Comparison of ENCODE assay signal across 8 cellular contexts in genomic region chr10:118754556-118755423, GRCh38. TPM values are rescaled to one million over a fixed set of nuclear protein-coding genes. Genes with fewer than 3 reads are reported as not detected.
DNase-seq lines count a peak whose midpoint lies in the region; ATAC-seq, FAIRE-seq and TF ChIP-seq lines count a peak whose summit lies in the region.

Gene CACUL1 (minus strand): TSS chr10:118754970. CDS start chr10:118754762, 208 bp downstream.

- peak; percentile 100 for DNase-seq in EL
- peak; percentile 88 for DNase-seq in H54 (ENCODE audit: insufficient read length, low spot score)
- DNase-seq in activated T-helper 9 cell treated with anti-CD3 and anti-CD28 coated beads, Interleukin-2, amount 50 U/mL, for 16 hours (ENCODE audit: low read depth): peak; percentile 100
- DNase-seq in fibroblast of pulmonary artery (ENCODE audit: low read depth): peak; percentile 100
- peak; percentile 100 for DNase-seq in natural killer cell treated with Interleukin-12 subunit alpha and Interleukin-12 subunit beta and Interleukin-15 and Interleukin-18, amount 100 ng/mL, for 72 hours (ENCODE audit: low spot score)
- DNase-seq in stimulated activated naive CD8-positive, alpha-beta T cell treated with anti-CD3 and anti-CD28 coated beads, Interleukin-15, Interleukin-2, amounts not matched to agents 100 U/mL and 50 U/mL, for 24 hours: peak; percentile 99

- H3K9me3 ChIP-seq in Loucy (ENCODE audit: insufficient read depth, low read depth, low read length): no peaks in the 10 kb centered on the region

- H2AFZ ChIP-seq in Loucy (ENCODE audit: low read length): peak within 1 kb of the TSS; percentile 80

- H3K4me1 ChIP-seq in Loucy (ENCODE audit: insufficient read depth, low read length, poor library complexity, severe bottlenecking): peaks cover 36% of the 10 kb centered on the region

- H3K4me3 Mint-ChIP-seq in natural killer cell treated with Interleukin-12 subunit alpha and Interleukin-12 subunit beta and Interleukin-15 and Interleukin-18, amount 100 ng/mL, for 72 hours: peak within 1 kb of the TSS; percentile 81

- H3K27ac Mint-ChIP-seq in natural killer cell treated with Interleukin-12 subunit alpha and Interleukin-12 subunit beta and Interleukin-15 and Interleukin-18, amount 100 ng/mL, for 72 hours: peak within 1 kb of the TSS; percentile 73 to 89

- H3K9me3 Mint-ChIP-seq in natural killer cell treated with Interleukin-12 subunit alpha and Interleukin-12 subunit beta and Interleukin-15 and Interleukin-18, amount 100 ng/mL, for 72 hours: no peaks in the 10 kb centered on the region

- H3K27me3 Mint-ChIP-seq in natural killer cell treated with Interleukin-12 subunit alpha and Interleukin-12 subunit beta and Interleukin-15 and Interleukin-18, amount 100 ng/mL, for 72 hours: peaks cover 6 to 9% of the 10 kb centered on the region in 2 donors

- peak; percentile 99 to 100 for ATAC-seq in natural killer cell treated with Interleukin-12 subunit alpha and Interleukin-12 subunit beta and Interleukin-15 and Interleukin-18, amount 100 ng/mL, for 72 hours
- ATAC-seq in stimulated activated naive CD8-positive, alpha-beta T cell treated with anti-CD3 and anti-CD28 coated beads, Interleukin-15, Interleukin-2, amounts not matched to agents 100 U/mL and 50 U/mL, for 24 hours: peak; percentile 98

- peaks cover 26% of the 10 kb centered on the region in 2 donors for H3K4me1 Mint-ChIP-seq in natural killer cell treated with Interleukin-12 subunit alpha and Interleukin-12 subunit beta and Interleukin-15 and Interleukin-18, amount 100 ng/mL, for 72 hours (ENCODE audit: low read depth in 2 of 2)

- peak within 1 kb of the TSS; percentile 93 for H3K4me3 ChIP-seq in Loucy (ENCODE audit: low read length, poor library complexity, severe bottlenecking)
- peak within 1 kb of the TSS; percentile 95 for H3K4me3 ChIP-seq in fibroblast of pulmonary artery (replicated peaks; ENCODE audit: low read depth, low read length)

- H3F3A ChIP-seq in Loucy (ENCODE audit: low read depth): no peaks in the 10 kb centered on the region

- no peak for TF ChIP-seq CTCF in Loucy (conservative IDR thresholded peaks at IDR 0.05; ENCODE audit: low read length)
- TF ChIP-seq CTCF in fibroblast of pulmonary artery (IDR thresholded peaks at IDR 0.05; ENCODE audit: low read length, missing control alignments): no peak

- H3K36me3 ChIP-seq in Loucy (ENCODE audit: insufficient read depth, low read length): no peaks in the 10 kb centered on the region

- H3K79me2 ChIP-seq in Loucy (ENCODE audit: insufficient read depth, low read length): peaks cover 45% of the 10 kb centered on the region

- H3K9ac ChIP-seq in Loucy (ENCODE audit: low read depth, low read length, poor library complexity, severe bottlenecking): peak within 1 kb of the TSS; percentile 89

- H4K20me1 ChIP-seq in Loucy (ENCODE audit: insufficient read depth, low read length, poor library complexity, severe bottlenecking): peaks cover 41% of the 10 kb centered on the region

- peak; percentile 72 for TF ChIP-seq POLR2A in H54 (IDR thresholded peaks at IDR 0.05; ENCODE audit: low read depth, low read length)
- peak; percentile 64 for TF ChIP-seq POLR2A in Raji (IDR thresholded peaks at IDR 0.05; ENCODE audit: insufficient read depth, low read depth, low read length)

- no peaks in the 10 kb centered on the region for H3K36me3 Mint-ChIP-seq in natural killer cell treated with Interleukin-12 subunit alpha and Interleukin-12 subunit beta and Interleukin-15 and Interleukin-18, amount 100 ng/mL, for 72 hours

- H3K4me2 ChIP-seq in Loucy (ENCODE audit: low read depth, low read length, poor library complexity, severe bottlenecking): peak within 1 kb of the TSS; percentile 85

- no peaks in the 10 kb centered on the region for H3K9me2 ChIP-seq in Loucy (replicated peaks; ENCODE audit: low read depth, low read length)

- no peaks in the 10 kb centered on the region for H3K27me3 ChIP-seq in Loucy (ENCODE audit: insufficient read depth, low read length, poor library complexity, severe bottlenecking)

- FAIRE-seq in H54 (lab: Jason Lieb, UNC): peak; percentile 86

RNA-seq across cellular contexts. Expression of gene CACUL1, which starts in this region (rescaled TPM):
- total RNA-seq in natural killer cell treated with Interleukin-12 subunit alpha and Interleukin-12 subunit beta and Interleukin-15 and Interleukin-18, amount 100 ng/mL, for 72 hours: 10 to 100 TPM; 28.9 to 29.9 TPM

Comparison
In these comparisons a context has a peak if more than half of its experiments do, and no peak if none do; other contexts are left out.
1. Peak in every context shown above with its lines: DNase-seq, ATAC-seq and H3K4me3 ChIP-seq.